8 cellular contexts compared by ENCODE assay signal in genomic region chr1:161209790-161210409, GRCh38. TPM values are rescaled to one million over a fixed set of nuclear protein-coding genes. Genes with fewer than 3 reads are reported as not detected.
A peak's percentile ranks its signal among the peaks of the same experiment; 100 is the strongest.
DNase-seq lines count a peak whose midpoint lies in the region; ATAC-seq and TF ChIP-seq lines count a peak whose summit lies in the region.

No MANE protein-coding gene starts in this region.

- H3K9me3 Mint-ChIP-seq in IgD-negative memory B cell: no peaks in the 10 kb centered on the region
- no peaks in the 10 kb centered on the region for H3K9me3 Mint-ChIP-seq in naive B cell

- H2BK15ac ChIP-seq in neuronal stem cell (ENCODE audit: low read length): no peak overlapping the region

- H3K4me1 Mint-ChIP-seq in IgD-negative memory B cell (peaks cover 4 to 13% (median 9%) of the 10 kb centered on the region in 3 donors), naive B cell (peaks cover 15 to 31% (median 26%) of the 10 kb centered on the region in 3 donors)

- no peak overlapping the region for H3K4me3 ChIP-seq in GM12875 (ENCODE audit: low read depth, low read length)
- no peak overlapping the region for H3K4me3 ChIP-seq in OCI-LY3 (ENCODE audit: low read length)
- no peak overlapping the region for H3K4me3 ChIP-seq in epithelial cell of proximal tubule (ENCODE audit: low read depth, low read length)
- H3K4me3 ChIP-seq in stomach: no peak overlapping the region
- no peak overlapping the region for H3K4me3 ChIP-seq in neuronal stem cell (ENCODE audit: low read length in 2 of 2)

- H3K9me3 ChIP-seq in OCI-LY3 (ENCODE audit: insufficient read depth, low read length) (no peaks in the 10 kb centered on the region), stomach (no peaks in the 10 kb centered on the region), neuronal stem cell (replicated peaks in 1 of 2; ENCODE audit: control insufficient read depth in 2 of 2, insufficient read depth in 1 of 2, low read depth in 1 of 2, low read length in 2 of 2) (no peaks in the 10 kb centered on the region)

- H4K20me1 ChIP-seq in OCI-LY3 (ENCODE audit: insufficient read depth, low read length): no peaks in the 10 kb centered on the region

- H3K9ac ChIP-seq in OCI-LY3 (ENCODE audit: low read length) (no peak overlapping the region), neuronal stem cell (ENCODE audit: low read depth, low read length, poor library complexity) (no peak overlapping the region)

- H3K79me2 ChIP-seq in OCI-LY3 (ENCODE audit: low read length): no peaks in the 10 kb centered on the region

- H3K27me3 Mint-ChIP-seq in IgD-negative memory B cell (peaks cover under 1% of the 10 kb centered on the region), naive B cell (peaks cover 5 to 16% (median 16%) of the 10 kb centered on the region in 3 donors)

- H3K27ac Mint-ChIP-seq in IgD-negative memory B cell (peak overlapping the region in 2 of 3 donors; percentile 21 to 23), naive B cell (peak overlapping the region in 1 of 6 donors; percentile 93)

- no peak overlapping the region for H4K91ac ChIP-seq in neuronal stem cell (ENCODE audit: low read depth, low read length, poor library complexity)

- H4K8ac ChIP-seq in neuronal stem cell (ENCODE audit: low read depth, low read length): no peak overlapping the region

- H3K27me3 ChIP-seq in OCI-LY3 (ENCODE audit: low read depth, low read length) (no peaks in the 10 kb centered on the region), stomach (no peaks in the 10 kb centered on the region), neuronal stem cell (ENCODE audit: control insufficient read depth in 3 of 3, insufficient read depth in 3 of 3, low read depth in 1 of 3, low read length in 3 of 3) (peaks cover 0 to 2% (median 0%) of the 10 kb centered on the region in 3 experiments)

- H3K36me3 ChIP-seq in OCI-LY3 (replicated peaks; ENCODE audit: low read depth, low read length): peaks cover 71% of the 10 kb centered on the region
- peaks cover 59 to 99% (median 94%) of the 10 kb centered on the region in 4 donors for H3K36me3 ChIP-seq in stomach
- H3K36me3 ChIP-seq in neuronal stem cell (replicated peaks in 1 of 2; ENCODE audit: control insufficient read depth in 2 of 2, insufficient read depth in 2 of 2, low read length in 2 of 2): peaks cover 47 to 98% of the 10 kb centered on the region in 2 donors

- DNase-seq in activated T-cell treated with anti-CD3 and anti-CD28 coated beads for 1 hour (ENCODE audit: low read depth) (peak; percentile 59), epithelial cell of proximal tubule (ENCODE audit: low read depth) (no peak), naive B cell (peak; percentile 71), stomach (peak; percentile 80), neuronal stem cell (ENCODE audit: low spot score) (no peak)

- WGBS in stomach, 5 donors: 29 to 41% (median 34%) methylated on average over 11 of the region's 11 CpGs
- WGBS in neuronal stem cell (ENCODE audit: extremely low coverage in 2 of 2, insufficient read length in 2 of 2, insufficient replicate concordance in 1 of 2), 2 donors: no CpG with 5 or more reads among the region's 11 CpGs

- H2AFZ ChIP-seq in OCI-LY3 (ENCODE audit: low read depth, low read length) (no peak overlapping the region), neuronal stem cell (ENCODE audit: low read length) (no peak overlapping the region)

- H3K14ac ChIP-seq in neuronal stem cell (ENCODE audit: low read length): no peak overlapping the region

- H3K79me1 ChIP-seq in neuronal stem cell (ENCODE audit: low read depth, low read length): peaks cover 2% of the 10 kb centered on the region

- no peak overlapping the region for H2BK12ac ChIP-seq in neuronal stem cell (ENCODE audit: low read length)

- H3K4ac ChIP-seq in neuronal stem cell (ENCODE audit: low read length): no peak overlapping the region

- no peak overlapping the region for H3K4me2 ChIP-seq in OCI-LY3 (ENCODE audit: low read length)
- H3K4me2 ChIP-seq in neuronal stem cell (ENCODE audit: insufficient read depth, low read length, poor library complexity, severe bottlenecking): no peak overlapping the region

- H3K27ac ChIP-seq in OCI-LY3 (ENCODE audit: low read length) (no peak overlapping the region), stomach (peak overlapping the region in 3 of 5 donors; percentile 34 to 95 (median 89)), neuronal stem cell (replicated peaks; ENCODE audit: low read length) (no peak overlapping the region)

- TF ChIP-seq CTCF in GM12875 (IDR thresholded peaks at IDR 0.05; ENCODE audit: borderline replicate concordance, insufficient read depth, low read depth, low read length) (peak; percentile 86), OCI-LY3 (IDR thresholded peaks at IDR 0.05; ENCODE audit: low read depth, low read length) (peak; percentile 92), epithelial cell of proximal tubule (conservative IDR thresholded peaks at IDR 0.05; ENCODE audit: low read depth, low read length) (peak; percentile 96), stomach (IDR thresholded peaks at IDR 0.05) (peak in 5 of 7 experiments; percentile 40 to 94 (median 85))

- peaks cover 3% of the 10 kb centered on the region; the same call in 1 of the 2 replicates for H3K4me1 ChIP-seq in OCI-LY3 (ENCODE audit: low read length)
- H3K4me1 ChIP-seq in stomach: peaks cover 7 to 55% (median 35%) of the 10 kb centered on the region in 4 donors
- H3K4me1 ChIP-seq in neuronal stem cell (ENCODE audit: control insufficient read depth in 2 of 2, insufficient read depth in 1 of 2, low read depth in 1 of 2, low read length in 2 of 2): no peaks in the 10 kb centered on the region

- H2BK5ac ChIP-seq in neuronal stem cell (ENCODE audit: low read length): no peak overlapping the region

- intact Hi-C loops in stomach (cut with DNase I; ENCODE audit: low total_unique reads): no loop called here

- peak; percentile 91 to 96 for ATAC-seq in naive B cell (ENCODE audit: low read depth in 2 of 2)

- H3K4me3 Mint-ChIP-seq in IgD-negative memory B cell (peak overlapping the region in 2 of 4 donors; percentile 4 to 38), naive B cell (peak overlapping the region in 1 of 8 donors; percentile 16)

- H2AK5ac ChIP-seq in neuronal stem cell (ENCODE audit: low read depth, low read length): no peak overlapping the region

- no peak overlapping the region for H3K18ac ChIP-seq in neuronal stem cell (ENCODE audit: low read length)

- H3K36me3 Mint-ChIP-seq in IgD-negative memory B cell: peaks cover 27% of the 10 kb centered on the region
- H3K36me3 Mint-ChIP-seq in naive B cell: peaks cover 42 to 63% of the 10 kb centered on the region in 2 donors

- no peak overlapping the region for H3K23ac ChIP-seq in neuronal stem cell (ENCODE audit: low read depth, low read length, poor library complexity)

- H2BK120ac ChIP-seq in neuronal stem cell (ENCODE audit: low read depth, low read length): no peak overlapping the region

- TF ChIP-seq POLR2A in stomach (IDR thresholded peaks at IDR 0.05): no peak

- no peak for TF ChIP-seq EP300 in stomach (IDR thresholded peaks at IDR 0.05)

RNA-seq across cellular contexts. Expression of gene FCER1G, which starts 5.2 kb away (rescaled TPM):
- polyA plus RNA-seq in IgD-negative memory B cell: 6.6 TPM
- not detected in 2 replicates for total RNA-seq in epithelial cell of proximal tubule
- polyA plus RNA-seq in naive B cell (ENCODE audit: low read depth in 6 of 6): 10 to 100 TPM in 4 of 6 donors, 1 to 10 TPM in 2; 4.9 to 28.0 (median 12.4) TPM
- total RNA-seq in stomach: 10 to 100 TPM in 2 of 5 donors, 1 to 10 TPM in 2, not detected in 1; 1.4 to 27.0 (median 7.4) TPM
- 100 to 1,000 TPM in 1 of 3 donors, 10 to 100 TPM in 2; 35.4 to 101 (median 50.6) TPM for polyA plus RNA-seq in stomach
- polyA plus RNA-seq in neuronal stem cell (2013, experiment 1 of 2): 1.1 TPM
- 0.93 TPM for polyA plus RNA-seq in neuronal stem cell (2013, experiment 2 of 2)

RNA-seq across cellular contexts. Expression of gene NDUFS2, which starts 7.7 kb away (rescaled TPM):
- polyA plus RNA-seq in IgD-negative memory B cell (71.3 TPM), naive B cell (ENCODE audit: low read depth in 6 of 6) (10 to 100 TPM; 66.1 to 98.8 (median 87.7) TPM), stomach (10 to 100 TPM; 55.6 to 83.4 (median 81.9) TPM)
- total RNA-seq in epithelial cell of proximal tubule (104 and 124 TPM in 2 replicates), stomach (100 to 1,000 TPM in 2 of 5 donors, 10 to 100 TPM in 2, 1 to 10 TPM in 1; 9.9 to 165 (median 85.7) TPM)
- polyA plus RNA-seq in neuronal stem cell (2013, experiment 1 of 2): 59.9 TPM
- polyA plus RNA-seq in neuronal stem cell (2013, experiment 2 of 2): 60.5 TPM

RNA-seq across cellular contexts. Expression of gene ADAMTS4, which starts 11.0 kb away (rescaled TPM):
- polyA plus RNA-seq in IgD-negative memory B cell: not detected
- under 0.01 TPM in 1 of 2 replicates, not detected in the other for total RNA-seq in epithelial cell of proximal tubule
- polyA plus RNA-seq in naive B cell (ENCODE audit: low read depth in 6 of 6): under 1 TPM in 1 of 6 donors, not detected in 5; 0.03 TPM
- total RNA-seq in stomach: 10 to 100 TPM in 2 of 5 donors, 1 to 10 TPM in 2, under 1 TPM in 1; 0.89 to 20.6 (median 2.8) TPM
- polyA plus RNA-seq in stomach: 1 to 10 TPM; 1.1 to 4.2 (median 1.4) TPM
- polyA plus RNA-seq in neuronal stem cell (2013, experiment 1 of 2): 1.6 TPM
- polyA plus RNA-seq in neuronal stem cell (2013, experiment 2 of 2): 1.7 TPM

RNA-seq across cellular contexts. Expression of gene APOA2, which starts 13.5 kb away (rescaled TPM):
- polyA plus RNA-seq in IgD-negative memory B cell (not detected), naive B cell (ENCODE audit: low read depth in 6 of 6) (not detected), stomach (not detected)
- total RNA-seq in epithelial cell of proximal tubule (not detected in 2 replicates), stomach (1 to 10 TPM in 1 of 5 donors, not detected in 4; 5.3 TPM)
- polyA plus RNA-seq in neuronal stem cell (2013, experiment 1 of 2): not detected
- polyA plus RNA-seq in neuronal stem cell (2013, experiment 2 of 2): not detected

RNA-seq across cellular contexts. Expression of gene TOMM40L, which starts 16.0 kb away (rescaled TPM):
- polyA plus RNA-seq in IgD-negative memory B cell (3.8 TPM), naive B cell (ENCODE audit: low read depth in 6 of 6) (1 to 10 TPM; 1.5 to 5.8 (median 4.4) TPM), stomach (1 to 10 TPM; 7.9 to 9.9 (median 9.8) TPM)
- total RNA-seq in epithelial cell of proximal tubule (6.2 and 12.4 TPM in 2 replicates), stomach (1 to 10 TPM in 4 of 5 donors, under 1 TPM in 1; 0.58 to 7.3 (median 5.8) TPM)
- polyA plus RNA-seq in neuronal stem cell (2013, experiment 1 of 2): 7.2 TPM
- 6.8 TPM for polyA plus RNA-seq in neuronal stem cell (2013, experiment 2 of 2)

Comparison
In these comparisons a context has a peak if more than half of its experiments do, and no peak if none do; other contexts are left out.
1. H3K27ac ChIP-seq: peak in stomach (3 of 5); none in OCI-LY3 (single experiment) and neuronal stem cell (single experiment).
2. DNase-seq: peak in activated T-cell treated with anti-CD3 and anti-CD28 coated beads for 1 hour (single experiment), naive B cell (single experiment) and stomach (single experiment); none in epithelial cell of proximal tubule (single experiment) and neuronal stem cell (single experiment).
3. Peak in every context shown above with its lines, with median percentiles within 50 percentile points of each other: CTCF ChIP-seq.